Comparison of ENCODE assay signal across 9 cellular contexts in the genomic region with DNA sequence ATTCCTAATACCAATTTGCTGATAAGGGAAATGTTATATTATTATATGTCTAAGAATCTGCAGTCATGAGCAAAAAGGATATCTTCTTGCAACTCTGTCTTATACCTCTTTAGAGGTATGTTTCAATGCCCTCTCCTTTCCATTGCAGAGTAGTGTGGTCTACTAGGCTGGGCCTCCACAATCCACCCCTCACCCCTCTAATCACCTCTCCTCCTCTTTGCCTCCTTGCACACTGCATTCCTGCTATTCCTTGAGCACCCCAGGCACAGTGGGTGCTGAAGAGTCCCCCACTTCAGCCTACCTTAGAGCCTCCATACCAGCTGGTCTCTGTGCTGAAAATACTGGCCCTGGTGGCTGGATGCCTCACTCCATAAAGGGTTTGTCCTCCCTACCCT. TPM values are rescaled to one million over a fixed set of nuclear protein-coding genes. Genes with fewer than 3 reads are reported as not detected.
A peak's percentile ranks its signal among the peaks of the same experiment; 100 is the strongest.
DNase-seq lines count a peak whose midpoint lies in the region; ATAC-seq and TF ChIP-seq lines count a peak whose summit lies in the region.
"Had no signal": no experiment of that assay in that cellular context is flagged by ENCODE, and none has a peak within 500 bp of the region (broad histone marks: within the 10 kb centered on the region; RNA-seq: fewer than 3 reads in every experiment).

No MANE protein-coding gene starts in this region.

- peak; percentile 37 for ATAC-seq in GM18867 (IDR thresholded peaks at IDR 0.05; ENCODE audit: unreplicated experiment)
- ATAC-seq in GM21825 (IDR thresholded peaks at IDR 0.05; ENCODE audit: unreplicated experiment), result peak; percentile 22
- no peak for ATAC-seq in psoas muscle
- no peak for ATAC-seq in left colon
- ATAC-seq: HepG2 had no signal

- H3K27me3 ChIP-seq in OCI-LY3 (ENCODE audit: low read depth, low read length) (peaks cover 67% of the 10 kb centered on the region), psoas muscle (ENCODE audit: insufficient read depth in 3 of 3, low read length in 2 of 3) (no peaks in the 10 kb centered on the region)

- no peak overlapping the region for H2AFZ ChIP-seq in OCI-LY3 (ENCODE audit: low read depth, low read length)

- no peak overlapping the region for H3K9ac ChIP-seq in OCI-LY3 (ENCODE audit: low read length)

- intact Hi-C loops in psoas muscle (cut with DNase I) (no loop called here), left colon (cut with DNase I, micrococcal nuclease) (no loop called here)

- H3K36me3 ChIP-seq in OCI-LY3 (replicated peaks; ENCODE audit: low read depth, low read length) (no peaks in the 10 kb centered on the region), psoas muscle (ENCODE audit: insufficient read depth in 1 of 2, low read depth in 1 of 2) (no peaks in the 10 kb centered on the region)

- no peaks in the 10 kb centered on the region for H3K79me2 ChIP-seq in OCI-LY3 (ENCODE audit: low read length)

- DNase-seq in psoas muscle (no peak), COR-L47 (lab: John Stamatoyannopoulos, UW) (no peak), left colon (no peak), EL (no peak)
- DNase-seq in stimulated activated CD4-positive, alpha-beta T cell treated with anti-CD3 and anti-CD28 coated beads, Interleukin-4, amount 100 ng/mL, for 24 hours, result no peak

- H3K27ac ChIP-seq in OCI-LY3 (ENCODE audit: low read length) (no peak overlapping the region), psoas muscle (peak overlapping the region; percentile 54)

- peak overlapping the region; percentile 48 for H3K4me2 ChIP-seq in OCI-LY3 (ENCODE audit: low read length)

- 0 out of 2 replicates have a peak overlapping the region, but pooled peaks have one; percentile 11 for H3K4me3 ChIP-seq in OCI-LY3 (ENCODE audit: low read length)
- H3K4me3 ChIP-seq in psoas muscle, result no peak overlapping the region

- H3K4me1 ChIP-seq in OCI-LY3 (ENCODE audit: low read length) (peaks cover 41% of the 10 kb centered on the region), psoas muscle (peaks cover 6% of the 10 kb centered on the region)

- H4K20me1 ChIP-seq in OCI-LY3 (ENCODE audit: insufficient read depth, low read length), result no peaks in the 10 kb centered on the region

- peaks cover 2% of the 10 kb centered on the region; the same call in 1 of the 2 replicates for H3K9me3 ChIP-seq in OCI-LY3 (ENCODE audit: insufficient read depth, low read length)
- no peaks in the 10 kb centered on the region for H3K9me3 ChIP-seq in psoas muscle

- TF ChIP-seq CTCF in OCI-LY3 (IDR thresholded peaks at IDR 0.05; ENCODE audit: low read depth, low read length), result no peak
- TF ChIP-seq CTCF in psoas muscle (IDR thresholded peaks at IDR 0.05), result no peak

RNA-seq across cellular contexts. Expression of a gene that starts 26.9 kb away (rescaled TPM):
- total RNA-seq in psoas muscle (1 to 10 TPM; 1.7 to 3.7 (median 2.6) TPM), left colon (1 to 10 TPM; 3.4 to 3.8 TPM)
- 1 to 10 TPM in 2 of 3 donors, under 1 TPM in 1; 0.56 to 2.0 (median 1.4) TPM for polyA plus RNA-seq in psoas muscle

Comparison
In these comparisons a context has a peak if more than half of its experiments do, and no peak if none do; other contexts are left out.
1. ATAC-seq: peak in GM18867 (single experiment) and GM21825 (single experiment); none in psoas muscle (0 of 4) and left colon (single experiment).